Comparison of ENCODE assay signal across 1 cellular context in genomic region chr20:17665756-17666155, GRCh38.
TF ChIP-seq lines count a peak whose summit lies in the region.

No MANE protein-coding gene starts in this region.

TF ChIP-seq in IMR-90, 13 proteins besides CTCF, POLR2A, EP300 and RAD21:
- no peak for TF ChIP-seq RFX5 (IDR thresholded peaks at IDR 0.05; ENCODE audit: low read depth, low read length)
- TF ChIP-seq FOS (IDR thresholded peaks at IDR 0.05; ENCODE audit: low read depth, low read length), result no peak
- TF ChIP-seq BHLHE40 (IDR thresholded peaks at IDR 0.05; ENCODE audit: low read depth, low read length), result no peak
- no peak for TF ChIP-seq CHD1 (IDR thresholded peaks at IDR 0.05; ENCODE audit: low read depth, low read length)
- TF ChIP-seq MXI1 (IDR thresholded peaks at IDR 0.05; ENCODE audit: borderline replicate concordance, low read depth, low read length), result no peak
- TF ChIP-seq RCOR1 (IDR thresholded peaks at IDR 0.05; ENCODE audit: insufficient replicate concordance, low read length), result no peak
- TF ChIP-seq ELK1 (IDR thresholded peaks at IDR 0.05; ENCODE audit: borderline replicate concordance, low read depth, low read length), result no peak
- no peak for TF ChIP-seq NFE2L2 (IDR thresholded peaks at IDR 0.05; ENCODE audit: low read depth, low read length)
- no peak for TF ChIP-seq CEBPB (IDR thresholded peaks at IDR 0.05; ENCODE audit: low read depth, low read length)
TF ChIP-seq in IMR-90: peak in this region for 0.
